Comparison of ENCODE assay signal across 17 cellular contexts in the genomic region with DNA sequence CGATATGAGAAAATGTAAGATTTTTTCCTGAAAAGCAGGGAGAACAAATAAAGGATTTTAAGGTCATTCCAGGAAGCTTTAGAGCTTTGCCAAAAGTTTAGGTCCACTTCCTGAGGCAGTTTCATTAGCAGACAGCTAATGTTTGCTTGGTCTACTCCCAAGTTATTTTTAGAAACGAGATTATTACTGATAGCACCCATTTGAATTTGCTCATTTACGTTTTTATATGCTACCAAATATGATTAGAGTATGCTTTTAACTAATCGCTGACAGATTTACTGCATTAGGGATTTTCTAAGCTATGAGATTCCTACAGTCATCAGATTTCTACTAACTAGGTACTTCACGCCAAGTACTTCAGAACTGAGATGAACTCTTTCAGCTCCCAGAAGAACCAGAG.
DNase-seq lines count a peak whose midpoint lies in the region; ATAC-seq, FAIRE-seq and TF ChIP-seq lines count a peak whose summit lies in the region.
"Had no signal": no experiment of that assay in that cellular context is flagged by ENCODE, and none has a peak within 500 bp of the region (broad histone marks: within the 10 kb centered on the region; RNA-seq: fewer than 3 reads in every experiment).

No MANE protein-coding gene starts in this region.

- H3K9me3 ChIP-seq in HEK293 (ENCODE audit: control insufficient read depth, insufficient read depth, low read depth, low read length) (no peaks in the 10 kb centered on the region), endothelial cell of umbilical vein (replicated peaks; ENCODE audit: control insufficient read depth, insufficient read depth, low read length) (no peaks in the 10 kb centered on the region), testis (no peaks in the 10 kb centered on the region)
- H3K9me3 ChIP-seq: MG63 had no signal

- ATAC-seq in SK-N-SH treated with all-trans-retinoic acid at 6 μM for 48 hours = peak; percentile 61

- dilution Hi-C loops in endothelial cell of umbilical vein (cut with MboI; ENCODE audit: extremely low pct_ligation_motif_present, low sequenced_read_pairs) = no loop called here

- intact Hi-C loops in endothelial cell of umbilical vein (cut with micrococcal nuclease) (loop anchor here (10.0 kb wide), 1 partner anchor 104 kb away; no protein-coding TSS in a partner anchor), testis (cut with DNase I; ENCODE audit: low total_unique reads) (no loop called here)

- H3K4me2 ChIP-seq in endothelial cell of umbilical vein (ENCODE audit: insufficient read depth, low read length) = peak overlapping the region; percentile 18

- CTCF ChIA-PET in HEK293 (lab: Yijun Ruan, JAX) (interaction anchor here (0.6 to 0.8 kb wide), 3 partner anchors 65 to 1020 kb away, joined by 3 read pairs; no protein-coding TSS in a partner anchor), endothelial cell of umbilical vein (lab: Charles Lee) (interaction anchor here (1.1 to 1.2 kb wide), 2 partner anchors 55 to 61 kb away, joined by 3 read pairs; no protein-coding TSS in a partner anchor)

- H3K4me3 ChIP-seq in HEK293 (ENCODE audit: low read depth, low read length) (no peak overlapping the region), endothelial cell of umbilical vein (replicated peaks in 1 of 3; ENCODE audit: insufficient read depth in 1 of 3, low read depth in 1 of 3, low read length in 3 of 3) (no peak overlapping the region), testis (no peak overlapping the region)
- H3K4me3 ChIP-seq: MG63 had no signal

- no peak overlapping the region for H3K9ac ChIP-seq in endothelial cell of umbilical vein (replicated peaks; ENCODE audit: extremely low read depth, insufficient read depth, low read length)

- peak; percentile 66 for FAIRE-seq in endothelial cell of umbilical vein (lab: Jason Lieb, UNC)
- FAIRE-seq: GM12891 had no signal

- peak; percentile 58 for DNase-seq in endothelial cell of umbilical vein (ENCODE audit: low read depth, low spot score)
- DNase-seq in testis = no peak
- DNase-seq in T-helper 1 cell = no peak
- DNase-seq in stimulated activated CD8-positive, alpha-beta memory T cell treated with anti-CD3 and anti-CD28 coated beads, Interleukin-4, amount 100 ng/mL, for 48 hours = no peak
- DNase-seq in EL = no peak
- DNase-seq: Calu3; CD4-positive, alpha-beta T cell; DND-41; GF-D8; MG63; NCI-H1092 treated with DMSO at 0.1 percent for 48 hours; NCI-H2081 treated with DMSO at 0.1 percent for 48 hours; NCI-H510A treated with DMSO at 0.1 percent for 48 hours; SHP77 had no signal

- POLR2A ChIA-PET in HEK293 (lab: Yijun Ruan, JAX) (no interaction called here), endothelial cell of umbilical vein (lab: Charles Lee) (no interaction called here)

- no peaks in the 10 kb centered on the region for H3K27me3 ChIP-seq in endothelial cell of umbilical vein (ENCODE audit: control insufficient read depth in 2 of 2, insufficient read depth in 2 of 2, low read length in 2 of 2)
- no peaks in the 10 kb centered on the region for H3K27me3 ChIP-seq in testis
- H3K27me3 ChIP-seq: MG63 had no signal

- no peak overlapping the region for H2AFZ ChIP-seq in endothelial cell of umbilical vein (ENCODE audit: low read depth, low read length)

- TF ChIP-seq CTCF in HEK293 (tag by site-specific recombination; IDR thresholded peaks at IDR 0.05) (no peak), endothelial cell of umbilical vein (IDR thresholded peaks at IDR 0.05; ENCODE audit: extremely low read depth in 1 of 2, insufficient read depth in 1 of 2, low read depth in 1 of 2, low read length in 2 of 2) (no peak), testis (IDR thresholded peaks at IDR 0.05) (no peak)

- no peaks in the 10 kb centered on the region for H4K20me1 ChIP-seq in endothelial cell of umbilical vein (replicated peaks; ENCODE audit: control insufficient read depth, extremely low read depth, insufficient read depth, low read length)

- no peaks in the 10 kb centered on the region for H3K79me2 ChIP-seq in endothelial cell of umbilical vein (ENCODE audit: control insufficient read depth, insufficient read depth, low read length)

- no peaks in the 10 kb centered on the region for H3K9me1 ChIP-seq in endothelial cell of umbilical vein (replicated peaks; ENCODE audit: control insufficient read depth, extremely low read depth, insufficient read depth, low read length)

- peaks cover 5% of the 10 kb centered on the region; the same call in 1 of the 2 replicates for H3K4me1 ChIP-seq in HEK293 (ENCODE audit: control insufficient read depth, insufficient read depth, low read length)
- H3K4me1 ChIP-seq in endothelial cell of umbilical vein (ENCODE audit: control insufficient read depth, extremely low read depth, insufficient read depth, low read length) = peaks cover 10% of the 10 kb centered on the region
- no peaks in the 10 kb centered on the region for H3K4me1 ChIP-seq in testis

- no peak overlapping the region for H3K27ac ChIP-seq in HEK293 (ENCODE audit: extremely low read depth, low read depth, low read length)
- H3K27ac ChIP-seq in endothelial cell of umbilical vein (ENCODE audit: insufficient read depth, low read depth, low read length) = no peak overlapping the region
- no peak overlapping the region for H3K27ac ChIP-seq in testis

- H3K36me3 ChIP-seq in HEK293 (ENCODE audit: control insufficient read depth in 2 of 2, insufficient read depth in 1 of 2, low read length in 2 of 2) (peaks cover 0 to 12% of the 10 kb centered on the region in 2 experiments), endothelial cell of umbilical vein (ENCODE audit: control insufficient read depth in 2 of 2, extremely low read depth in 1 of 2, insufficient read depth in 2 of 2, low read length in 2 of 2) (no peaks in the 10 kb centered on the region), testis (ENCODE audit: low read depth, missing control alignments) (no peaks in the 10 kb centered on the region)
- H3K36me3 ChIP-seq: MG63 had no signal

- no peak for TF ChIP-seq POLR2A in endothelial cell of umbilical vein (IDR thresholded peaks at IDR 0.05; ENCODE audit: low read depth, low read length)
- no peak for TF ChIP-seq POLR2A in testis (IDR thresholded peaks at IDR 0.05)

- 36 to 51% methylated on average over 5 of the region's 5 CpGs for WGBS in testis, 2 donors

- BruUV-seq in endothelial cell of umbilical vein (replicated peaks; lab: Mats Ljungman, UMichigan) = no TSS peak

TF ChIP-seq in HEK293, 187 proteins besides CTCF, POLR2A, EP300 and RAD21 (continues in another document):
- TF ChIP-seq ZNF292 (tag by site-specific recombination; IDR thresholded peaks at IDR 0.05; ENCODE audit: borderline replicate concordance, low read depth) (no peak), ZNF658 (tag by site-specific recombination; IDR thresholded peaks at IDR 0.05) (no peak)

TF ChIP-seq in SK-N-SH treated with all-trans-retinoic acid at 6 μM for 48 hours, 23 proteins besides CTCF, POLR2A, EP300 and RAD21:
- peak; percentile 83 for TF ChIP-seq ISL1 (CRISPR knock-in tag; IDR thresholded peaks at IDR 0.05)
- TF ChIP-seq RARB (CRISPR knock-in tag; IDR thresholded peaks at IDR 0.05) = no peak

TF ChIP-seq in endothelial cell of umbilical vein, 7 proteins besides CTCF, POLR2A, EP300 and RAD21:
- TF ChIP-seq EZH2 (IDR thresholded peaks at IDR 0.05; ENCODE audit: borderline replicate concordance, low read depth, low read length, severe bottlenecking) = no peak
- no peak for TF ChIP-seq MYC (IDR thresholded peaks at IDR 0.05; ENCODE audit: low read depth, low read length)
- TF ChIP-seq FOS (IDR thresholded peaks at IDR 0.05; ENCODE audit: borderline replicate concordance, insufficient read depth, low read length) = no peak
- TF ChIP-seq POLR2AphosphoS5 (IDR thresholded peaks at IDR 0.05; ENCODE audit: insufficient read depth, low read depth, low read length) = no peak
- TF ChIP-seq GATA2 (IDR thresholded peaks at IDR 0.05; ENCODE audit: insufficient read depth, insufficient read length, low read depth, low read length) = no peak
- TF ChIP-seq JUN (IDR thresholded peaks at IDR 0.05; ENCODE audit: borderline replicate concordance, insufficient read depth, insufficient read length, low read depth) = no peak
- TF ChIP-seq, protein P1, sequence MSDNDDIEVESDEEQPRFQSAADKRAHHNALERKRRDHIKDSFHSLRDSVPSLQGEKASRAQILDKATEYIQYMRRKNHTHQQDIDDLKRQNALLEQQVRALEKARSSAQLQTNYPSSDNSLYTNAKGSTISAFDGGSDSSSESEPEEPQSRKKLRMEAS (IDR thresholded peaks at IDR 0.05; ENCODE audit: insufficient read depth, insufficient read length) = no peak
